In genomic region chr1:172467446-172467845, GRCh38 we compare ENCODE assay signal across 1 cellular context.
TF ChIP-seq lines count a peak whose summit lies in the region.

No MANE protein-coding gene starts in this region.

TF ChIP-seq in HCT116, 20 proteins besides CTCF, POLR2A, EP300 and RAD21 (continued from another document):
- TF ChIP-seq, protein P1, sequence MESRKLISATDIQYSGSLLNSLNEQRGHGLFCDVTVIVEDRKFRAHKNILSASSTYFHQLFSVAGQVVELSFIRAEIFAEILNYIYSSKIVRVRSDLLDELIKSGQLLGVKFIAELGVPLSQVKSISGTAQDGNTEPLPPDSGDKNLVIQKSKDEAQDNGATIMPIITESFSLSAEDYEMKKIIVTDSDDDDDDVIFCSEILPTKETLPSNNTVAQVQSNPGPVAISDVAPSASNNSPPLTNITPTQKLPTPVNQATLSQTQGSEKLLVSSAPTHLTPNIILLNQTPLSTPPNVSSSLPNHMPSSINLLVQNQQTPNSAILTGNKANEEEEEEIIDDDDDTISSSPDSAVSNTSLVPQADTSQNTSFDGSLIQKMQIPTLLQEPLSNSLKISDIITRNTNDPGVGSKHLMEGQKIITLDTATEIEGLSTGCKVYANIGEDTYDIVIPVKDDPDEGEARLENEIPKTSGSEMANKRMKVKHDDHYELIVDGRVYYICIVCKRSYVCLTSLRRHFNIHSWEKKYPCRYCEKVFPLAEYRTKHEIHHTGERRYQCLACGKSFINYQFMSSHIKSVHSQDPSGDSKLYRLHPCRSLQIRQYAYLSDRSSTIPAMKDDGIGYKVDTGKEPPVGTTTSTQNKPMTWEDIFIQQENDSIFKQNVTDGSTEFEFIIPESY (IDR thresholded peaks at IDR 0.05; ENCODE audit: extremely low read depth, insufficient replicate concordance, low read length): no peak
- TF ChIP-seq MAX (IDR thresholded peaks at IDR 0.05): no peak
- no peak for TF ChIP-seq ELF1 (IDR thresholded peaks at IDR 0.05; ENCODE audit: borderline replicate concordance, low read depth)
- no peak for TF ChIP-seq EZH2phosphoT487 (IDR thresholded peaks at IDR 0.05; ENCODE audit: borderline replicate concordance)
- no peak for TF ChIP-seq ZFX (IDR thresholded peaks at IDR 0.05)
